ENCODE assay signal across 23 cellular contexts in the genomic region with DNA sequence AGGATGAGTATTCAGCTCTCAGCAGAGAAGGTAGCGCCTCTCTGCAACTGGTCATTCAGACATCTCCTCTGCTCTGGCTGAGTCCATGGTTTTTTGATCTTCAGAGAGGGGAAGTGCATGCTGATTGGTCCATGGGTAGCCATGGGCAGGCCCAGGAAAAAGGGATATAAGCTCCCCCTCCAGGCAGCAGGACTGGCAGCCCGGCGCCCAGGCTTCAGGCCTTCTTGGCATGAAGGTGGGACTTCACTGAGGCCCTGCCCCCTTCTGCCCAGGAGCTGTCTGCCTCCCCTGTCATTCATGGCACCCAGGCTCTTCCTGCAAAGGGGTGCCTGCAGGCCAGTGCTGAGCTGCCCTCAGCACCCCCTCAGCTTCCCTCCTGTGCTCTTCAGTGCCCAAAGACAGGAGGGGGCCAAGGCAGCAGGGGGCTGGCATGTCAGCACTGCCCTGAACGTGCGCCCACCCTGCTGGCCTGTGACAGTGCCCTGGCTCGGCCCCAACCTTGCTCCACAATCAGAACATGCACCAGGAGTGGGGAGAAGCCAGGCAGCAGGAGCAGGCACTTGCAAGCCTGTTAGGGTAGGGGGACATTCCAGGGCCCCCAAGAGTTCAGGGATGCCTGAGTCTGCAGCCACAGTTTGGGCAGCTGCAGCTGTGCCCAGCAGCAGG. TPM values are rescaled to one million over a fixed set of nuclear protein-coding genes. Genes with fewer than 3 reads are reported as not detected.
A peak's percentile ranks its signal among the peaks of the same experiment; 100 is the strongest.
DNase-seq lines count a peak whose midpoint lies in the region; ATAC-seq, FAIRE-seq and TF ChIP-seq lines count a peak whose summit lies in the region.
"Had no signal": no experiment of that assay in that cellular context is flagged by ENCODE, and none has a peak within 500 bp of the region (broad histone marks: within the 10 kb centered on the region; RNA-seq: fewer than 3 reads in every experiment).

No MANE protein-coding gene starts in this region.

- TF ChIP-seq RAD21 in HepG2 (CRISPR knock-in tag; IDR thresholded peaks at IDR 0.05) = no peak

- TF ChIP-seq POLR2A in HepG2 (IDR thresholded peaks at IDR 0.05; ENCODE audit: insufficient read depth in 1 of 2, low read depth in 2 of 2, low read length in 2 of 2) (no peak), right lobe of liver (IDR thresholded peaks at IDR 0.05) (no peak)

- TF ChIP-seq CTCF in HepG2 (CRISPR knock-in tag; IDR thresholded peaks at IDR 0.05) (no peak), right lobe of liver (IDR thresholded peaks at IDR 0.05) (no peak), Panc1 (IDR thresholded peaks at IDR 0.05) (no peak), D721Med (IDR thresholded peaks at IDR 0.05; ENCODE audit: insufficient read depth, missing control alignments) (no peak), MCF 10A (IDR thresholded peaks at IDR 0.05; ENCODE audit: unreplicated experiment) (no peak)

- peak overlapping the region; percentile 91 for H2BK5ac ChIP-seq in neuronal stem cell (ENCODE audit: low read length)

- H3K23ac ChIP-seq in neuronal stem cell (ENCODE audit: low read depth, low read length, poor library complexity) = peak overlapping the region; percentile 35

- H3K4me2 ChIP-seq in HepG2 (ENCODE audit: low read depth, low read length) (no peak overlapping the region), neuronal stem cell (ENCODE audit: insufficient read depth, low read length, poor library complexity, severe bottlenecking) (no peak overlapping the region)
- H3K4me2 ChIP-seq: A549; BLaER1 treated with 17β-estradiol and CSF1 and Interleukin-3, amounts not matched to agents 10 nM and 100 nM; GM23338 had no signal

- H3K14ac ChIP-seq in neuronal stem cell (ENCODE audit: low read length) = peak overlapping the region; percentile 5

- no peak overlapping the region for H3K4me3 Mint-ChIP-seq in MCF 10A (ENCODE audit: unreplicated experiment)
- H3K4me3 Mint-ChIP-seq: CD14-positive monocyte; CD4-positive, alpha-beta T cell; CD8-positive, alpha-beta memory T cell; GM23338 had no signal

- H3K36me3 ChIP-seq in HepG2 (replicated peaks in 1 of 2; ENCODE audit: control insufficient read depth in 1 of 2, insufficient read depth in 2 of 2, low read length in 2 of 2) = no peaks in the 10 kb centered on the region
- no peaks in the 10 kb centered on the region for H3K36me3 ChIP-seq in right lobe of liver
- H3K36me3 ChIP-seq in Panc1 (ENCODE audit: control insufficient read depth, insufficient read depth, low read length) = no peaks in the 10 kb centered on the region
- no peaks in the 10 kb centered on the region for H3K36me3 ChIP-seq in neuronal stem cell (replicated peaks in 1 of 2; ENCODE audit: control insufficient read depth in 2 of 2, insufficient read depth in 2 of 2, low read length in 2 of 2)
- H3K36me3 ChIP-seq in aorta (ENCODE audit: control insufficient read depth in 1 of 2, insufficient read depth in 2 of 2, low read length in 1 of 2) = no peaks in the 10 kb centered on the region
- H3K36me3 ChIP-seq: BE2C; BLaER1 treated with 17β-estradiol and CSF1 and Interleukin-3, amounts not matched to agents 10 nM and 100 nM; HAP-1 had no signal

- H2AFZ ChIP-seq in HepG2 (ENCODE audit: low read length) = no peak overlapping the region
- H2AFZ ChIP-seq in neuronal stem cell (ENCODE audit: low read length) = no peak overlapping the region
- H2AFZ ChIP-seq: GM23338 had no signal

- no peaks in the 10 kb centered on the region for H3K4me1 ChIP-seq in HepG2 (ENCODE audit: insufficient read depth, low read length)
- no peaks in the 10 kb centered on the region for H3K4me1 ChIP-seq in right lobe of liver
- no peaks in the 10 kb centered on the region for H3K4me1 ChIP-seq in Panc1 (ENCODE audit: control insufficient read depth, insufficient read depth, low read length)
- H3K4me1 ChIP-seq in neuronal stem cell (ENCODE audit: control insufficient read depth in 2 of 2, insufficient read depth in 1 of 2, low read depth in 1 of 2, low read length in 2 of 2) = no peaks in the 10 kb centered on the region
- H3K4me1 ChIP-seq in aorta (ENCODE audit: control insufficient read depth in 1 of 2, insufficient read depth in 2 of 2, low read length in 2 of 2) = peaks cover 0 to 4% of the 10 kb centered on the region in 2 donors
- H3K4me1 ChIP-seq: A549, BE2C, HAP-1 had no signal

- no peak for TF ChIP-seq EP300 in HepG2 (IDR thresholded peaks at IDR 0.05; ENCODE audit: low read depth in 2 of 2, low read length in 2 of 2)
- TF ChIP-seq EP300 in HepG2 (CRISPR knock-in tag; IDR thresholded peaks at IDR 0.05; ENCODE audit: borderline replicate concordance) = no peak

- H2BK120ac ChIP-seq in neuronal stem cell (ENCODE audit: low read depth, low read length) = no peak overlapping the region

- CTCF ChIA-PET in HepG2 (lab: Yijun Ruan, JAX; ENCODE audit: low intra/inter-chr PET ratio, low total read pairs) = no interaction called here
- CTCF ChIA-PET in Panc1 (lab: Charles Lee) = no interaction called here
- CTCF ChIA-PET in MCF 10A (lab: Yijun Ruan, JAX) = no interaction called here

- no peaks in the 10 kb centered on the region for H4K20me1 ChIP-seq in HepG2 (ENCODE audit: insufficient read depth, low read length)
- H4K20me1 ChIP-seq: BLaER1 treated with 17β-estradiol and CSF1 and Interleukin-3, amounts not matched to agents 10 nM and 100 nM had no signal

- H2AK5ac ChIP-seq in neuronal stem cell (ENCODE audit: low read depth, low read length) = peak overlapping the region; percentile 60

- no peak overlapping the region for H4K8ac ChIP-seq in neuronal stem cell (ENCODE audit: low read depth, low read length)

- in situ Hi-C loops in HepG2 (cut with HindIII; ENCODE audit: extremely low pct_ligation_motif_present, low pct_unique_long_range_greater_than_20kb) (no loop called here), Panc1 (cut with HindIII; ENCODE audit: low pct_unique_long_range_greater_than_20kb, low sequenced_read_pairs) (no loop called here)

- no peaks in the 10 kb centered on the region; a peak in 1 of 5 replicates for H3K27me3 ChIP-seq in HepG2 (ENCODE audit: control insufficient read depth in 1 of 2, insufficient read depth in 2 of 2, low read length in 2 of 2)
- no peaks in the 10 kb centered on the region for H3K27me3 ChIP-seq in right lobe of liver
- H3K27me3 ChIP-seq in Panc1 (ENCODE audit: control insufficient read depth, insufficient read depth, low read length) = peaks cover 15% of the 10 kb centered on the region; the same call in 1 of the 2 replicates
- H3K27me3 ChIP-seq in neuronal stem cell (ENCODE audit: control insufficient read depth in 3 of 3, insufficient read depth in 3 of 3, low read depth in 1 of 3, low read length in 3 of 3) = no peaks in the 10 kb centered on the region
- H3K27me3 ChIP-seq in aorta (ENCODE audit: control insufficient read depth in 1 of 2, insufficient read depth in 2 of 2, low read length in 1 of 2) = no peaks in the 10 kb centered on the region
- H3K27me3 ChIP-seq: BLaER1 treated with 17β-estradiol and CSF1 and Interleukin-3, amounts not matched to agents 10 nM and 100 nM had no signal

- BruUV-seq in HepG2 (replicated peaks; lab: Mats Ljungman, UMichigan) (no TSS peak), Panc1 (replicated peaks; lab: Mats Ljungman, UMichigan) (no TSS peak), MCF 10A (replicated peaks; lab: Mats Ljungman, UMichigan) (no TSS peak)

- WGBS in HepG2 (ENCODE audit: low lambda C conversion rate) = 40% methylated on average over 2 of the region's 6 CpGs
- no CpG with 5 or more reads among the region's 6 CpGs for WGBS in right lobe of liver (ENCODE audit: insufficient coverage, low coverage, low lambda C conversion rate, missing lambda C conversion rate)
- WGBS in neuronal stem cell (ENCODE audit: extremely low coverage in 2 of 2, insufficient read length in 2 of 2, insufficient replicate concordance in 1 of 2), 2 donors = no CpG with 5 or more reads among the region's 6 CpGs
- 87 to 97% methylated on average over 5 to 6 of the region's 6 CpGs for WGBS in aorta, 2 donors

- H4K91ac ChIP-seq in neuronal stem cell (ENCODE audit: low read depth, low read length, poor library complexity) = no peak overlapping the region

- no peak overlapping the region for H3K27ac Mint-ChIP-seq in MCF 10A (ENCODE audit: low read depth, unreplicated experiment)
- H3K27ac Mint-ChIP-seq: CD4-positive, alpha-beta T cell; CD8-positive, alpha-beta memory T cell; GM23338 had no signal

- no peak overlapping the region for H3K27ac ChIP-seq in HepG2 (ENCODE audit: extremely low read length, insufficient read depth, low read length)
- H3K27ac ChIP-seq in right lobe of liver = no peak overlapping the region
- no peak overlapping the region for H3K27ac ChIP-seq in Panc1 (ENCODE audit: low read length)
- H3K27ac ChIP-seq in neuronal stem cell (replicated peaks; ENCODE audit: low read length) = no peak overlapping the region
- no peak overlapping the region for H3K27ac ChIP-seq in aorta (ENCODE audit: low read depth in 1 of 2, low read length in 2 of 2)
- H3K27ac ChIP-seq: 22Rv1; A549; BLaER1 treated with 17β-estradiol and CSF1 and Interleukin-3, amounts not matched to agents 10 nM and 100 nM had no signal

- DNase-seq in HepG2 (ENCODE audit: low spot score) (no peak), right lobe of liver (no peak), Panc1 (ENCODE audit: low read depth, low spot score) (no peak), neuronal stem cell (ENCODE audit: low spot score) (no peak), aorta (no peak), D721Med (ENCODE audit: insufficient read length, low spot score) (no peak), SKM-1 (lab: John Stamatoyannopoulos, UW; ENCODE audit: unreplicated experiment) (no peak), MCF 10A (ENCODE audit: unreplicated experiment) (no peak)
- DNase-seq: ACHN; AML-193; BE2C; CD4-positive, alpha-beta T cell; CD8-positive, alpha-beta memory T cell; DMS53; DMS79 treated with DMSO at 0.1 percent for 48 hours had no signal

- no peaks in the 10 kb centered on the region for H3K9me3 Mint-ChIP-seq in MCF 10A (ENCODE audit: unreplicated experiment)
- H3K9me3 Mint-ChIP-seq: CD4-positive, alpha-beta T cell; CD8-positive, alpha-beta memory T cell had no signal

- H3K4ac ChIP-seq in neuronal stem cell (ENCODE audit: low read length) = no peak overlapping the region

- no peak overlapping the region for H3K18ac ChIP-seq in neuronal stem cell (ENCODE audit: low read length)

- no peaks in the 10 kb centered on the region for H3K79me2 ChIP-seq in HepG2 (ENCODE audit: insufficient read depth, low read length)

- no peaks in the 10 kb centered on the region for H3K79me1 ChIP-seq in neuronal stem cell (ENCODE audit: low read depth, low read length)

- POLR2A ChIA-PET in HepG2 (lab: Yijun Ruan, JAX) = interaction anchor here (0.9 kb wide), 1 partner anchor 14 kb away, joined by 4 read pairs; the partner anchor contains the start of gene NR1I2
- POLR2A ChIA-PET in Panc1 (lab: Charles Lee) = no interaction called here
- POLR2A ChIA-PET in MCF 10A (lab: Yijun Ruan, JAX) = interaction anchor here (0.6 kb wide), 1 partner anchor 647 kb away, joined by 3 read pairs; no protein-coding TSS in a partner anchor

- H3K9me3 ChIP-seq in HepG2 (ENCODE audit: low read length) (no peaks in the 10 kb centered on the region), right lobe of liver (no peaks in the 10 kb centered on the region), Panc1 (ENCODE audit: control insufficient read depth, insufficient read depth, low read depth, low read length) (no peaks in the 10 kb centered on the region), neuronal stem cell (replicated peaks in 1 of 2; ENCODE audit: control insufficient read depth in 2 of 2, insufficient read depth in 1 of 2, low read depth in 1 of 2, low read length in 2 of 2) (peaks cover 2 to 9% of the 10 kb centered on the region in 2 donors), aorta (ENCODE audit: control insufficient read depth, low read length) (no peaks in the 10 kb centered on the region)
- H3K9me3 ChIP-seq: A549, BE2C, HAP-1 had no signal

- peaks cover 32% of the 10 kb centered on the region for H3K27me3 Mint-ChIP-seq in MCF 10A (ENCODE audit: insufficient read depth, unreplicated experiment)

- H3K36me3 Mint-ChIP-seq in MCF 10A (ENCODE audit: insufficient read depth, unreplicated experiment) = no peaks in the 10 kb centered on the region
- H3K36me3 Mint-ChIP-seq: CD14-positive monocyte; CD8-positive, alpha-beta memory T cell had no signal

- H3K9ac ChIP-seq in HepG2 (ENCODE audit: insufficient read depth, low read depth, low read length) (no peak overlapping the region), neuronal stem cell (ENCODE audit: low read depth, low read length, poor library complexity) (no peak overlapping the region)
- H3K9ac ChIP-seq: BLaER1 treated with 17β-estradiol and CSF1 and Interleukin-3, amounts not matched to agents 10 nM and 100 nM had no signal

- H2BK12ac ChIP-seq in neuronal stem cell (ENCODE audit: low read length) = peak overlapping the region; percentile 16

- intact Hi-C loops in HepG2 (cut with micrococcal nuclease; ENCODE audit: unreplicated experiment) (no loop called here), right lobe of liver (cut with DNase I) (no loop called here), Panc1 (cut with micrococcal nuclease; ENCODE audit: unreplicated experiment) (no loop called here), aorta (cut with DNase I) (no loop called here), MCF 10A (cut with micrococcal nuclease) (no loop called here)

- FAIRE-seq in HepG2 (lab: Jason Lieb, UNC) (no peak), D721Med (lab: Jason Lieb, UNC) (no peak)
- FAIRE-seq: A549, G401.6 had no signal

- ATAC-seq in HepG2 = peak; percentile 72
- no peak for ATAC-seq in right lobe of liver
- 0 out of 2 replicates have a peak, but pooled peaks have one; percentile 21 for ATAC-seq in Panc1
- ATAC-seq in aorta (ENCODE audit: low FRiP score) = peak; percentile 57
- ATAC-seq: GM23338 had no signal

- no peaks in the 10 kb centered on the region for H3K4me1 Mint-ChIP-seq in MCF 10A (ENCODE audit: insufficient read depth, unreplicated experiment)
- H3K4me1 Mint-ChIP-seq: CD14-positive monocyte; CD8-positive, alpha-beta memory T cell; GM23338 had no signal

- peak overlapping the region in 1 of 3 experiments; percentile 0; a peak in 1 of 6 replicates for H3K4me3 ChIP-seq in HepG2 (replicated peaks in 1 of 3; ENCODE audit: insufficient read depth in 1 of 3, low read depth in 2 of 3, low read length in 3 of 3)
- H3K4me3 ChIP-seq in right lobe of liver = no peak overlapping the region
- H3K4me3 ChIP-seq in Panc1 (ENCODE audit: low read depth in 2 of 2, low read length in 2 of 2) = no peak overlapping the region
- H3K4me3 ChIP-seq in neuronal stem cell (ENCODE audit: low read length in 2 of 2) = peak overlapping the region in 1 of 2 donors; percentile 50
- H3K4me3 ChIP-seq in aorta (ENCODE audit: low read length in 2 of 2) = no peak overlapping the region
- H3K4me3 ChIP-seq: A549; BLaER1 treated with 17β-estradiol and CSF1 and Interleukin-3, amounts not matched to agents 10 nM and 100 nM; GM23338; HAP-1 had no signal

- H2BK15ac ChIP-seq in neuronal stem cell (ENCODE audit: low read length) = no peak overlapping the region

RNA-seq across cellular contexts. Expression of gene NR1I2, which starts 13.8 kb away (rescaled TPM):
- 10.9 and 13.4 TPM in 2 replicates for total RNA-seq in HepG2 (2016; rRNA removed; fragmentation: Illumina TruSeq; extraction: Trizol)
- 1.3 and 1.4 TPM in 2 replicates for total RNA-seq in HepG2 (2016; cell fraction: cytosol; rRNA removed; fragmentation: Illumina TruSeq; extraction: Trizol; ENCODE audit: low read depth)
- total RNA-seq in HepG2 (2016; cell fraction: insoluble cytoplasmic fraction; rRNA removed; fragmentation: Illumina TruSeq; extraction: Trizol) = 11.0 and 14.6 TPM in 2 replicates
- 4.3 and 4.5 TPM in 2 replicates for total RNA-seq in HepG2 (2016; cell fraction: membrane; rRNA removed; fragmentation: Illumina TruSeq; extraction: Trizol)
- 26.4 and 27.1 TPM in 2 replicates for total RNA-seq in HepG2 (2016; cell fraction: nucleus; rRNA removed; fragmentation: Illumina TruSeq; extraction: Trizol)
- polyA plus RNA-seq in HepG2 (2011; rRNA removed) = 8.8 and 9.8 TPM in 2 replicates
- 4.2 and 4.4 TPM in 2 replicates for polyA plus RNA-seq in HepG2 (2011; cell fraction: cytosol; rRNA removed)
- 48.5 and 49.6 TPM in 2 replicates for polyA plus RNA-seq in HepG2 (2011; cell fraction: nucleus; rRNA removed)
- polyA plus RNA-seq in HepG2 (2012) = 5.7 and 9.6 TPM in 2 replicates
- 0.58 and 0.63 TPM in 2 replicates for polyA plus RNA-seq in HepG2 (2016; cell fraction: cytosol; fragmentation: Illumina TruSeq; extraction: Trizol; ENCODE audit: low read depth)
- polyA plus RNA-seq in HepG2 (2016; cell fraction: insoluble cytoplasmic fraction; fragmentation: Illumina TruSeq; extraction: Trizol; ENCODE audit: low read depth) = 8.0 and 8.4 TPM in 2 replicates
- polyA plus RNA-seq in HepG2 (2016; cell fraction: membrane; fragmentation: Illumina TruSeq; extraction: Trizol; ENCODE audit: low read depth) = 1.8 and 2.5 TPM in 2 replicates
- polyA plus RNA-seq in HepG2 (2016; cell fraction: nucleus; fragmentation: Illumina TruSeq; extraction: Trizol; ENCODE audit: insufficient read depth, low read depth) = 30.6 and 33.1 TPM in 2 replicates
- polyA minus RNA-seq in HepG2 (2011; rRNA and poly(A)+ RNA removed; ENCODE audit: low replicate concordance) = 11.6 TPM in 1 of 2 replicates, not detected in the other
- 4.1 TPM in 2 replicates for polyA minus RNA-seq in HepG2 (2011; cell fraction: cytosol; rRNA and poly(A)+ RNA removed)
- polyA minus RNA-seq in HepG2 (2011; cell fraction: nucleus; rRNA and poly(A)+ RNA removed) = 24.8 and 27.8 TPM in 2 replicates
- 100 to 1,000 TPM in 3 of 6 experiments, 10 to 100 TPM in 3; 24.9 to 188 (median 91.4) TPM for total RNA-seq in right lobe of liver
- not detected for total RNA-seq in Panc1 (2021; ENCODE audit: unreplicated experiment)
- not detected for polyA plus RNA-seq in Panc1 (2012; ENCODE audit: insufficient read length)
- polyA plus RNA-seq in neuronal stem cell (2013, experiment 1 of 2) = 0.17 TPM
- 0.22 TPM for polyA plus RNA-seq in neuronal stem cell (2013, experiment 2 of 2)
- under 1 TPM in 1 of 2 donors, not detected in 1; 0.12 TPM for total RNA-seq in aorta
- 1 to 10 TPM in 1 of 2 donors, under 1 TPM in 1; 0.20 to 9.5 TPM for polyA plus RNA-seq in aorta
- not detected in 2 replicates for total RNA-seq in MCF 10A (2022)
- total RNA-seq: H4 had no signal
- polyA plus RNA-seq: A549, CD14-positive monocyte had no signal

Comparison
In these comparisons a context has a peak if more than half of its experiments do, and no peak if none do; other contexts are left out.
1. ATAC-seq: peak in HepG2 (single experiment), Panc1 (single experiment) and aorta (single experiment); none in right lobe of liver (0 of 4).